ENCODE assay signal across 18 cellular contexts in the genomic region with DNA sequence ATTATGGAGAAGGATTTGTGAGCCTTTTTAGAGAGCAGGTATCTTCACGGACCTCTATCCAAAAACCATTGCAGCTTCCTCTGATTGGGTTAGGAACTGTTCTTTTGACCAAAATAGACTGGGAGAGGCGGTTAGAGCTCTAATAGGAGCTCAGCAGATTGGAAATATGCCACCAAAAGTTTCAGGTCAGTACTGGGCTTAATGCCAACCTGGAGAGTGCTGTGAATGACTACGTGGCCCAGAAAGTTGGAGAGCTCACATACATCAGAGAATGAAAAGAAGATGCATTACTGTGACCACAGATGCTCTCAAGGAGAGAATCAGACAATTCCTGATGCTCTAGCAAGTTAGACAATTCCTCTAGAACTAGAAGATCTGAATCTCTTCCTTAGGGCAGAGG.
A peak's percentile ranks its signal among the peaks of the same experiment; 100 is the strongest.
DNase-seq lines count a peak whose midpoint lies in the region; ATAC-seq, FAIRE-seq and TF ChIP-seq lines count a peak whose summit lies in the region.
"Had no signal": no experiment of that assay in that cellular context is flagged by ENCODE, and none has a peak within 500 bp of the region (broad histone marks: within the 10 kb centered on the region; RNA-seq: fewer than 3 reads in every experiment).

No MANE protein-coding gene starts in this region.

- H3K4me3 Mint-ChIP-seq in activated T-cell treated with anti-CD3 and anti-CD28 coated beads, Interleukin-2, amount 50 U/mL, for 72 hours: no peak overlapping the region
- H3K4me3 Mint-ChIP-seq: activated naive CD8-positive, alpha-beta T cell treated with anti-CD3 and anti-CD28 coated beads for 36 hours; T-helper 1 cell treated with Interleukin-12 subunit alpha and Interleukin-12 subunit beta and Interleukin-4 antibody, amounts not matched to agents 30 μg/mL and 1 μg/mL, for 36 hours had no signal

- ATAC-seq in Right ventricle myocardium inferior: peak; percentile 58
- no peak for ATAC-seq in activated T-cell treated with anti-CD3 and anti-CD28 coated beads, Interleukin-2, amount 50 U/mL, for 72 hours (replicated peaks in 1 of 2)

- no peaks in the 10 kb centered on the region for H3K36me3 Mint-ChIP-seq in activated T-cell treated with anti-CD3 and anti-CD28 coated beads, Interleukin-2, amount 50 U/mL, for 72 hours (ENCODE audit: insufficient read depth in 2 of 2)
- H3K36me3 Mint-ChIP-seq: activated naive CD8-positive, alpha-beta T cell treated with anti-CD3 and anti-CD28 coated beads for 36 hours had no signal

- in situ Hi-C loops in astrocyte of the cerebellum (cut with HindIII; ENCODE audit: low sequenced_read_pairs): no loop called here

- intact Hi-C loops in Right ventricle myocardium inferior (cut with DNase I): no loop called here
- intact Hi-C loops in cardiac septum (cut with DNase I): no loop called here

- H3K27ac Mint-ChIP-seq in activated T-cell treated with anti-CD3 and anti-CD28 coated beads, Interleukin-2, amount 50 U/mL, for 72 hours: no peak overlapping the region
- H3K27ac Mint-ChIP-seq: activated naive CD8-positive, alpha-beta T cell treated with anti-CD3 and anti-CD28 coated beads for 36 hours; T-helper 1 cell treated with Interleukin-12 subunit alpha and Interleukin-12 subunit beta and Interleukin-4 antibody, amounts not matched to agents 30 μg/mL and 1 μg/mL, for 36 hours had no signal

- DNase-seq in Right ventricle myocardium inferior (ENCODE audit: missing footprints) (no peak), cardiac septum (ENCODE audit: low spot score) (no peak), astrocyte of the cerebellum (ENCODE audit: low read depth) (peak; percentile 44), iris pigment epithelial cell (ENCODE audit: low read depth) (peak; percentile 72), urothelium cell line (ENCODE audit: low spot score) (peak; percentile 18), NCI-H1048 (lab: John Stamatoyannopoulos, UW) (no peak), NCI-H1092 (lab: John Stamatoyannopoulos, UW) (no peak)
- no peak for DNase-seq in activated T-cell treated with anti-CD3 and anti-CD28 coated beads, Interleukin-2, amount 50 U/mL, for 72 hours
- DNase-seq: activated naive CD8-positive, alpha-beta T cell treated with anti-CD3 and anti-CD28 coated beads for 36 hours; cortex of kidney; esophagus squamous epithelium; mammary epithelial cell; MM.1S; NCI-H2227 treated with DMSO at 0.1 percent for 48 hours; Peyer's patch; stimulated activated naive CD4-positive, alpha-beta T cell treated with Interleukin-2 at 50 U/mL for 16 hours had no signal

- no peaks in the 10 kb centered on the region for H3K9me3 Mint-ChIP-seq in activated T-cell treated with anti-CD3 and anti-CD28 coated beads, Interleukin-2, amount 50 U/mL, for 72 hours
- H3K9me3 Mint-ChIP-seq: T-helper 1 cell treated with Interleukin-12 subunit alpha and Interleukin-12 subunit beta and Interleukin-4 antibody, amounts not matched to agents 30 μg/mL and 1 μg/mL, for 36 hours had no signal

- H3K27me3 Mint-ChIP-seq in activated T-cell treated with anti-CD3 and anti-CD28 coated beads, Interleukin-2, amount 50 U/mL, for 72 hours (ENCODE audit: low read depth): peaks cover 8% of the 10 kb centered on the region

- TF ChIP-seq CTCF in astrocyte of the cerebellum (IDR thresholded peaks at IDR 0.05; ENCODE audit: low read depth, low read length, missing control alignments): no peak

- H3K4me3 ChIP-seq in astrocyte of the cerebellum (ENCODE audit: low read depth, low read length): no peak overlapping the region
- H3K4me3 ChIP-seq: esophagus squamous epithelium, Peyer's patch, smooth muscle cell had no signal

- no peaks in the 10 kb centered on the region for H3K4me1 Mint-ChIP-seq in activated T-cell treated with anti-CD3 and anti-CD28 coated beads, Interleukin-2, amount 50 U/mL, for 72 hours (ENCODE audit: low read depth)
- H3K4me1 Mint-ChIP-seq: activated naive CD8-positive, alpha-beta T cell treated with anti-CD3 and anti-CD28 coated beads for 36 hours had no signal

- FAIRE-seq in urothelium cell line (lab: Jason Lieb, UNC): no peak

Comparison
In these comparisons a context has a peak if more than half of its experiments do, and no peak if none do; other contexts are left out.
1. DNase-seq: peak in astrocyte of the cerebellum (single experiment), iris pigment epithelial cell (single experiment) and urothelium cell line (single experiment); none in Right ventricle myocardium inferior (single experiment), cardiac septum (single experiment), activated T-cell treated with anti-CD3 and anti-CD28 coated beads, Interleukin-2, amount 50 U/mL, for 72 hours (0 of 2), NCI-H1048 (single experiment) and NCI-H1092 (single experiment).